In genomic region chr1:91503332-91503900, GRCh38 we compare ENCODE assay signal across 1 cellular context.
TF ChIP-seq lines count a peak whose summit lies in the region.

No MANE protein-coding gene starts in this region.

TF ChIP-seq in HepG2, 621 proteins besides CTCF, POLR2A, EP300 and RAD21 (continued from another document):
- TF ChIP-seq ZNF761 (CRISPR knock-in tag; conservative IDR thresholded peaks at IDR 0.05), result no peak
- TF ChIP-seq FOSL2 (CRISPR knock-in tag; IDR thresholded peaks at IDR 0.05), result no peak
- TF ChIP-seq, protein P1, sequence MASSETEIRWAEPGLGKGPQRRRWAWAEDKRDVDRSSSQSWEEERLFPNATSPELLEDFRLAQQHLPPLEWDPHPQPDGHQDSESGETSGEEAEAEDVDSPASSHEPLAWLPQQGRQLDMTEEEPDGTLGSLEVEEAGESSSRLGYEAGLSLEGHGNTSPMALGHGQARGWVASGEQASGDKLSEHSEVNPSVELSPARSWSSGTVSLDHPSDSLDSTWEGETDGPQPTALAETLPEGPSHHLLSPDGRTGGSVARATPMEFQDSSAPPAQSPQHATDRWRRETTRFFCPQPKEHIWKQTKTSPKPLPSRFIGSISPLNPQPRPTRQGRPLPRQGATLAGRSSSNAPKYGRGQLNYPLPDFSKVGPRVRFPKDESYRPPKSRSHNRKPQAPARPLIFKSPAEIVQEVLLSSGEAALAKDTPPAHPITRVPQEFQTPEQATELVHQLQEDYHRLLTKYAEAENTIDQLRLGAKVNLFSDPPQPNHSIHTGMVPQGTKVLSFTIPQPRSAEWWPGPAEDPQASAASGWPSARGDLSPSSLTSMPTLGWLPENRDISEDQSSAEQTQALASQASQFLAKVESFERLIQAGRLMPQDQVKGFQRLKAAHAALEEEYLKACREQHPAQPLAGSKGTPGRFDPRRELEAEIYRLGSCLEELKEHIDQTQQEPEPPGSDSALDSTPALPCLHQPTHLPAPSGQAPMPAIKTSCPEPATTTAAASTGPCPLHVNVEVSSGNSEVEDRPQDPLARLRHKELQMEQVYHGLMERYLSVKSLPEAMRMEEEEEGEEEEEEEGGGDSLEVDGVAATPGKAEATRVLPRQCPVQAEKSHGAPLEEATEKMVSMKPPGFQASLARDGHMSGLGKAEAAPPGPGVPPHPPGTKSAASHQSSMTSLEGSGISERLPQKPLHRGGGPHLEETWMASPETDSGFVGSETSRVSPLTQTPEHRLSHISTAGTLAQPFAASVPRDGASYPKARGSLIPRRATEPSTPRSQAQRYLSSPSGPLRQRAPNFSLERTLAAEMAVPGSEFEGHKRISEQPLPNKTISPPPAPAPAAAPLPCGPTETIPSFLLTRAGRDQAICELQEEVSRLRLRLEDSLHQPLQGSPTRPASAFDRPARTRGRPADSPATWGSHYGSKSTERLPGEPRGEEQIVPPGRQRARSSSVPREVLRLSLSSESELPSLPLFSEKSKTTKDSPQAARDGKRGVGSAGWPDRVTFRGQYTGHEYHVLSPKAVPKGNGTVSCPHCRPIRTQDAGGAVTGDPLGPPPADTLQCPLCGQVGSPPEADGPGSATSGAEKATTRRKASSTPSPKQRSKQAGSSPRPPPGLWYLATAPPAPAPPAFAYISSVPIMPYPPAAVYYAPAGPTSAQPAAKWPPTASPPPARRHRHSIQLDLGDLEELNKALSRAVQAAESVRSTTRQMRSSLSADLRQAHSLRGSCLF (CRISPR knock-in tag; IDR thresholded peaks at IDR 0.05; ENCODE audit: borderline replicate concordance), result no peak
- TF ChIP-seq, protein P2, sequence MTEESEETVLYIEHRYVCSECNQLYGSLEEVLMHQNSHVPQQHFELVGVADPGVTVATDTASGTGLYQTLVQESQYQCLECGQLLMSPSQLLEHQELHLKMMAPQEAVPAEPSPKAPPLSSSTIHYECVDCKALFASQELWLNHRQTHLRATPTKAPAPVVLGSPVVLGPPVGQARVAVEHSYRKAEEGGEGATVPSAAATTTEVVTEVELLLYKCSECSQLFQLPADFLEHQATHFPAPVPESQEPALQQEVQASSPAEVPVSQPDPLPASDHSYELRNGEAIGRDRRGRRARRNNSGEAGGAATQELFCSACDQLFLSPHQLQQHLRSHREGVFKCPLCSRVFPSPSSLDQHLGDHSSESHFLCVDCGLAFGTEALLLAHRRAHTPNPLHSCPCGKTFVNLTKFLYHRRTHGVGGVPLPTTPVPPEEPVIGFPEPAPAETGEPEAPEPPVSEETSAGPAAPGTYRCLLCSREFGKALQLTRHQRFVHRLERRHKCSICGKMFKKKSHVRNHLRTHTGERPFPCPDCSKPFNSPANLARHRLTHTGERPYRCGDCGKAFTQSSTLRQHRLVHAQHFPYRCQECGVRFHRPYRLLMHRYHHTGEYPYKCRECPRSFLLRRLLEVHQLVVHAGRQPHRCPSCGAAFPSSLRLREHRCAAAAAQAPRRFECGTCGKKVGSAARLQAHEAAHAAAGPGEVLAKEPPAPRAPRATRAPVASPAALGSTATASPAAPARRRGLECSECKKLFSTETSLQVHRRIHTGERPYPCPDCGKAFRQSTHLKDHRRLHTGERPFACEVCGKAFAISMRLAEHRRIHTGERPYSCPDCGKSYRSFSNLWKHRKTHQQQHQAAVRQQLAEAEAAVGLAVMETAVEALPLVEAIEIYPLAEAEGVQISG (CRISPR knock-in tag; IDR thresholded peaks at IDR 0.05), result no peak
- TF ChIP-seq HDAC1 (CRISPR knock-in tag; IDR thresholded peaks at IDR 0.05), result no peak
